ENCODE assay signal across 8 cellular contexts in the genomic region with DNA sequence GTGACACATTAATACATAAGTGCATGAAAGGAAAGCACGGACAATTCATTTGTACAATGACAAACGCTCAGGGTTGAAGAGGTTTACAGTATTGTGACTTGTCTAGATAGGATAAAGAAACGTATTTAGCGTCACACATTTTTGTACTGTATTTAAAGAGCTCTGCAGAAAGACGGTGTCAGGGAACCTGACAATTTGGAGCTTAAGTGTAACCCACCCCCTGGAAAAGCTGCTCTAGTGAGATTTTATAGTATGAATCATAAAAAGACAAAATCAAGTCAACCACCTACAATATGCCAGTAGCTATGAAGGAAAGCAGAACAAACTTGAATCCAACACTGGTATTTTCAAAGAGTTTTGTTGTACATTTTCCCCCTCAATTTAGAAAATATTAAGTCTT. TPM values are rescaled to one million over a fixed set of nuclear protein-coding genes. Genes with fewer than 3 reads are reported as not detected.
DNase-seq lines count a peak whose midpoint lies in the region; ATAC-seq and TF ChIP-seq lines count a peak whose summit lies in the region.

No MANE protein-coding gene starts in this region.

- peaks cover 0 to 10% (median 0%) of the 10 kb centered on the region in 4 donors for H3K36me3 ChIP-seq in stomach

- H3K4me1 Mint-ChIP-seq in activated CD4-positive, alpha-beta T cell treated with anti-CD3 and anti-CD28 coated beads, Interleukin-2, amount 10 ng/mL, durations not matched to agents 24 days and 14 days, result peaks cover 76% of the 10 kb centered on the region
- peaks cover 73% of the 10 kb centered on the region for H3K4me1 Mint-ChIP-seq in activated CD4-positive, alpha-beta memory T cell treated with anti-CD3 and anti-CD28 coated beads, Interleukin-2, amount 10 ng/mL, durations not matched to agents 7 days and 5 days

- H3K4me1 ChIP-seq in right cardiac atrium (ENCODE audit: control insufficient read depth, insufficient read depth, low read length) (peaks cover 9% of the 10 kb centered on the region), stomach (peaks cover 73 to 90% (median 81%) of the 10 kb centered on the region in 4 donors)

- no peak for TF ChIP-seq CTCF in stomach (IDR thresholded peaks at IDR 0.05)

- 5% methylated on average over 5 of the region's 5 CpGs for WGBS in right cardiac atrium
- 2 to 7% (median 3%) methylated on average over 5 of the region's 5 CpGs for WGBS in stomach, 5 donors

- POLR2A ChIA-PET in activated CD4-positive, alpha-beta memory T cell treated with anti-CD3 and anti-CD28 coated beads, Interleukin-2, amount 10 ng/mL, durations not matched to agents 7 days and 5 days (lab: Charles Lee), result interaction anchor here (0.7 to 6.1 kb wide), 11 partner anchors 8 to 858 kb away, joined by 3 to 50 read pairs (median 6); a partner anchor contains a TSS

- H3K9me3 ChIP-seq in right cardiac atrium (ENCODE audit: control insufficient read depth, low read length) (no peaks in the 10 kb centered on the region), stomach (no peaks in the 10 kb centered on the region)

- H3K27me3 Mint-ChIP-seq in activated CD4-positive, alpha-beta T cell treated with anti-CD3 and anti-CD28 coated beads, Interleukin-2, amount 10 ng/mL, durations not matched to agents 24 days and 14 days, result no peaks in the 10 kb centered on the region
- H3K27me3 Mint-ChIP-seq in activated CD4-positive, alpha-beta memory T cell treated with anti-CD3 and anti-CD28 coated beads, Interleukin-2, amount 10 ng/mL, durations not matched to agents 7 days and 5 days, result no peaks in the 10 kb centered on the region

- ATAC-seq in right cardiac atrium (no peak), GM18858 (IDR thresholded peaks at IDR 0.05; ENCODE audit: unreplicated experiment) (no peak)

- no peak overlapping the region for H3K27ac ChIP-seq in right cardiac atrium (ENCODE audit: low read length)
- peak overlapping the region in 4 of 5 donors; percentile 12 to 99 (median 34) for H3K27ac ChIP-seq in stomach

- peaks cover 90% of the 10 kb centered on the region for H3K36me3 Mint-ChIP-seq in activated CD4-positive, alpha-beta T cell treated with anti-CD3 and anti-CD28 coated beads, Interleukin-2, amount 10 ng/mL, durations not matched to agents 24 days and 14 days (ENCODE audit: low read depth)
- H3K36me3 Mint-ChIP-seq in activated CD4-positive, alpha-beta memory T cell treated with anti-CD3 and anti-CD28 coated beads, Interleukin-2, amount 10 ng/mL, durations not matched to agents 7 days and 5 days (ENCODE audit: low read depth), result peaks cover 90% of the 10 kb centered on the region

- H3K4me3 ChIP-seq in right cardiac atrium (ENCODE audit: low read length) (peak overlapping the region; percentile 40), stomach (peak overlapping the region in 3 of 4 donors; percentile 8 to 69 (median 68))

- H3K9me3 Mint-ChIP-seq in activated CD4-positive, alpha-beta T cell treated with anti-CD3 and anti-CD28 coated beads, Interleukin-2, amount 10 ng/mL, durations not matched to agents 24 days and 14 days, result no peaks in the 10 kb centered on the region
- no peaks in the 10 kb centered on the region for H3K9me3 Mint-ChIP-seq in activated CD4-positive, alpha-beta memory T cell treated with anti-CD3 and anti-CD28 coated beads, Interleukin-2, amount 10 ng/mL, durations not matched to agents 7 days and 5 days

- DNase-seq in activated CD4-positive, alpha-beta T cell treated with anti-CD3 and anti-CD28 coated beads, Interleukin-2, amount 10 ng/mL, durations not matched to agents 24 days and 14 days, result no peak
- DNase-seq in activated CD4-positive, alpha-beta T cell treated with anti-CD3 and anti-CD28 coated beads for 1 hour, result no peak
- DNase-seq in activated CD4-positive, alpha-beta memory T cell treated with anti-CD3 and anti-CD28 coated beads, Interleukin-2, amount 10 ng/mL, durations not matched to agents 7 days and 5 days, result no peak
- DNase-seq in right cardiac atrium, result no peak
- no peak for DNase-seq in stomach
- DNase-seq in SW 1271 (lab: John Stamatoyannopoulos, UW), result no peak
- no peak for DNase-seq in SHP77 (lab: John Stamatoyannopoulos, UW)

- H3K27me3 ChIP-seq in right cardiac atrium (ENCODE audit: control insufficient read depth, insufficient read depth) (no peaks in the 10 kb centered on the region), stomach (no peaks in the 10 kb centered on the region)

- no peak for TF ChIP-seq EP300 in stomach (IDR thresholded peaks at IDR 0.05)

- no peak for TF ChIP-seq POLR2A in stomach (IDR thresholded peaks at IDR 0.05)

- H3K4me3 Mint-ChIP-seq in activated CD4-positive, alpha-beta T cell treated with anti-CD3 and anti-CD28 coated beads, Interleukin-2, amount 10 ng/mL, durations not matched to agents 24 days and 14 days, result peak overlapping the region; percentile 98
- peak overlapping the region; percentile 62 for H3K4me3 Mint-ChIP-seq in activated CD4-positive, alpha-beta memory T cell treated with anti-CD3 and anti-CD28 coated beads, Interleukin-2, amount 10 ng/mL, durations not matched to agents 7 days and 5 days

- H3K27ac Mint-ChIP-seq in activated CD4-positive, alpha-beta T cell treated with anti-CD3 and anti-CD28 coated beads, Interleukin-2, amount 10 ng/mL, durations not matched to agents 24 days and 14 days, result peak overlapping the region; percentile 78
- H3K27ac Mint-ChIP-seq in activated CD4-positive, alpha-beta memory T cell treated with anti-CD3 and anti-CD28 coated beads, Interleukin-2, amount 10 ng/mL, durations not matched to agents 7 days and 5 days, result peak overlapping the region; percentile 53

- CTCF ChIA-PET in activated CD4-positive, alpha-beta memory T cell treated with anti-CD3 and anti-CD28 coated beads, Interleukin-2, amount 10 ng/mL, durations not matched to agents 7 days and 5 days (lab: Charles Lee), result interaction anchor here (0.6 to 3.1 kb wide), 4 partner anchors 8 to 37 kb away, joined by 3 to 32 read pairs (median 6); no protein-coding TSS in a partner anchor

- intact Hi-C loops in activated CD4-positive, alpha-beta T cell treated with anti-CD3 and anti-CD28 coated beads, Interleukin-2, amount 10 ng/mL, durations not matched to agents 24 days and 14 days (cut with micrococcal nuclease), result no loop called here
- intact Hi-C loops in right cardiac atrium (cut with DNase I), result no loop called here
- intact Hi-C loops in stomach (cut with DNase I; ENCODE audit: low total_unique reads), result no loop called here

RNA-seq across cellular contexts. Expression of a gene that starts 5.6 kb away (rescaled TPM):
- total RNA-seq in activated CD4-positive, alpha-beta T cell treated with anti-CD3 and anti-CD28 coated beads, Interleukin-2, amount 10 ng/mL, durations not matched to agents 24 days and 14 days, result 311 and 314 TPM in 2 replicates
- 100 to 1,000 TPM; 194 to 195 TPM for total RNA-seq in activated CD4-positive, alpha-beta memory T cell treated with anti-CD3 and anti-CD28 coated beads, Interleukin-2, amount 10 ng/mL, durations not matched to agents 7 days and 5 days
- total RNA-seq in right cardiac atrium, result 10 to 100 TPM; 50.5 to 79.7 (median 53.2) TPM
- 45.8 TPM for polyA plus RNA-seq in right cardiac atrium
- 100 to 1,000 TPM in 4 of 5 donors, 10 to 100 TPM in 1; 98.1 to 298 (median 208) TPM for total RNA-seq in stomach
- polyA plus RNA-seq in stomach, result 10 to 100 TPM; 55.8 to 59.6 (median 57.8) TPM
